ENCODE assay signal across 33 cellular contexts in the genomic region with DNA sequence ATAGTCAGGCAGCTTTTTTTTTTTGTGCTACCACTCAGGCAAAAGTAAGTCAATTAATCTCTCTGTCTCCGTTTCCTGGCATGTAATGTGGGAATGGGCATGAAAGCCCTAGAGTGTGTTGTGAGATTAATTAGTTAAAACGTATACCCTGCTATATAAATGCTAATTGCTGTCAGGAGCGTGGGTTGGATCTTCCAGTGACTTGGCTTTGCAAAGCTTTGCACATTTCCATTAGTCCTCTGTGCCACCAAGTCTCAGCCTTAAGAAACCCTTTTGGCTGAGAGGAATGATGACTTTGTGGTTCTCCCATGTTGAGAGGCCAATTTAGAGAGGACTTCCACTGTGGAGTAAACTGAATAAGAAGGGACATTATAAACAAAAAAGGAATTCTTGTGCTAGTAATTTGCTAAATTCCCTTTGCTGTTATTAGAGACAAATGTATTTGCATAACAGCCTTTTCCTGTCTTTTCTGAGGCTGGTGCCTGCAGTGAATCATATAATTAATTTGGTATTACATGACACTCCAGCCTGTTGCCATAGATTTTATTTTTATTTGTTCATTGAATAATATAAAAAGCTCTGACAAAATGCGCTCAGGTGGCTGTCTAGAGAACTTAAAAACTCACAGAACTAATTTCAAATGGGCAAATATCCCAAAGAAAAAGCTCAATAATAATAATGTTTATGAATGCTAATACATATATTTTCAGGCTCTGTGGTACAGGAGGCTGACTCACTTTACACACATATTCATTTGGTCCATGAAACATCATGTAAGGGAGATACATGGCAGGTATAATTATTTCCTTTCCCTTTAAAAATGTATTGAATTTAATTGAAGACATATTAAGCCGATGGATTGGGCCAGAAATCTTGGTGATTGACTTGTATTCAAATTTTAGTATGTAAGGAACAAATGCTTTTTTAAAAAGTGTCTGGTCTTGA.
DNase-seq lines count a peak whose midpoint lies in the region; ATAC-seq, FAIRE-seq and TF ChIP-seq lines count a peak whose summit lies in the region.
"Had no signal": no experiment of that assay in that cellular context is flagged by ENCODE, and none has a peak within 500 bp of the region (broad histone marks: within the 10 kb centered on the region; RNA-seq: fewer than 3 reads in every experiment).

No MANE protein-coding gene starts in this region.

- DNase-seq in SK-N-SH (no peak), astrocyte (ENCODE audit: low read depth) (peak; percentile 18), keratinocyte (ENCODE audit: low read depth, low spot score) (no peak), thyroid gland (no peak), endothelial cell (ENCODE audit: low spot score) (no peak), adrenal gland (no peak)
- DNase-seq: activated CD4-positive, alpha-beta memory T cell treated with anti-CD3 and anti-CD28 coated beads for 36 hours; activated CD8-positive, alpha-beta memory T cell treated with anti-CD3 and anti-CD28 coated beads, Interleukin-2, amount 50 U/mL, for 4 hours; activated naive CD4-positive, alpha-beta T cell treated with anti-CD3 and anti-CD28 coated beads, Interleukin-2, amount 50 U/mL, for 16 hours; amygdala; colonic mucosa; DMS79; effector memory CD4-positive, alpha-beta T cell; GF-D8; HCEC 1CT; left lung; naive B cell; NCI-H2107; NCI-H510A; nucleus accumbens; SHP77; spleen; stimulated activated CD4-positive, alpha-beta T cell treated with anti-CD3 and anti-CD28 coated beads, Interleukin-2, amount 100 ng/mL, for 48 hours; T-cell; upper lobe of left lung had no signal

- ATAC-seq in SK-N-SH treated with all-trans-retinoic acid at 6 μM for 48 hours (peak; percentile 37; the same call in 1 of the 3 replicates), HG03520 (IDR thresholded peaks at IDR 0.05; ENCODE audit: unreplicated experiment) (no peak)
- ATAC-seq: activated T-helper 17 cell treated with anti-CD3 and anti-CD28 coated beads, Interleukin-2, amount 50 U/mL, for 72 hours; T-cell had no signal

- H3K4me1 Mint-ChIP-seq in astrocyte (ENCODE audit: low read depth, unreplicated experiment) (peaks cover 6% of the 10 kb centered on the region), endothelial cell (ENCODE audit: unreplicated experiment) (no peaks in the 10 kb centered on the region)
- H3K4me1 Mint-ChIP-seq: activated T-helper 17 cell treated with anti-CD3 and anti-CD28 coated beads, Interleukin-2, amount 50 U/mL, for 72 hours; naive B cell had no signal

- H3K27ac Mint-ChIP-seq in astrocyte (ENCODE audit: unreplicated experiment) (no peak overlapping the region), endothelial cell (ENCODE audit: unreplicated experiment) (no peak overlapping the region)
- H3K27ac Mint-ChIP-seq: activated CD4-positive, alpha-beta memory T cell treated with anti-CD3 and anti-CD28 coated beads for 36 hours; activated T-helper 17 cell treated with anti-CD3 and anti-CD28 coated beads, Interleukin-2, amount 50 U/mL, for 72 hours; T-cell had no signal

- H2AFZ ChIP-seq in SK-N-SH (ENCODE audit: low read depth) (no peak overlapping the region), astrocyte (ENCODE audit: low read depth, low read length) (no peak overlapping the region), keratinocyte (ENCODE audit: control insufficient read depth, low read length) (no peak overlapping the region)

- H3K36me3 ChIP-seq in SK-N-SH (replicated peaks in 1 of 2; ENCODE audit: control insufficient read depth in 1 of 2, insufficient read depth in 2 of 2, low read length in 1 of 2) (peaks cover 0 to 4% of the 10 kb centered on the region in 2 experiments), astrocyte (ENCODE audit: insufficient read depth, low read length) (no peaks in the 10 kb centered on the region), keratinocyte (ENCODE audit: control insufficient read depth in 2 of 2, extremely low read depth in 1 of 2, insufficient read depth in 2 of 2, low read length in 2 of 2) (peaks cover 1 to 9% of the 10 kb centered on the region in 2 experiments), thyroid gland (no peaks in the 10 kb centered on the region), adrenal gland (replicated peaks in 1 of 2) (no peaks in the 10 kb centered on the region)
- H3K36me3 ChIP-seq: BLaER1, cardiac muscle cell, colonic mucosa, esophagus muscularis mucosa, left lung, spleen, upper lobe of left lung had no signal

- no peak overlapping the region for H3K4me2 ChIP-seq in SK-N-SH
- H3K4me2 ChIP-seq in astrocyte (ENCODE audit: low read length), result no peak overlapping the region
- peak overlapping the region; percentile 53 for H3K4me2 ChIP-seq in keratinocyte (ENCODE audit: control insufficient read depth, extremely low read depth, insufficient read depth, low read depth, low read length)
- H3K4me2 ChIP-seq: BLaER1 had no signal

- no peaks in the 10 kb centered on the region for H3K9me1 ChIP-seq in keratinocyte (ENCODE audit: control insufficient read depth, extremely low read depth, insufficient read depth, low read length)

- no peaks in the 10 kb centered on the region for H3F3A ChIP-seq in SK-N-SH (replicated peaks; ENCODE audit: insufficient read depth)

- no peak for FAIRE-seq in astrocyte (lab: Jason Lieb, UNC)
- no peak for FAIRE-seq in keratinocyte (lab: Jason Lieb, UNC)
- FAIRE-seq: GM19239, TTC549 had no signal

- intact Hi-C loops in thyroid gland (cut with DNase I) (no loop called here), adrenal gland (cut with DNase I) (no loop called here)

- H4K20me1 ChIP-seq in SK-N-SH (ENCODE audit: insufficient read depth), result no peaks in the 10 kb centered on the region
- H4K20me1 ChIP-seq in astrocyte (ENCODE audit: insufficient read depth, low read length), result no peaks in the 10 kb centered on the region
- no peaks in the 10 kb centered on the region for H4K20me1 ChIP-seq in keratinocyte (ENCODE audit: control insufficient read depth, extremely low read depth, insufficient read depth, low read length)
- H4K20me1 ChIP-seq: BLaER1 had no signal

- dilution Hi-C loops in keratinocyte (cut with MboI; ENCODE audit: extremely low pct_ligation_motif_present, low sequenced_read_pairs), result no loop called here

- H3K4me1 ChIP-seq in SK-N-SH (ENCODE audit: control insufficient read depth in 1 of 2, insufficient read depth in 2 of 2, low read depth in 1 of 2, low read length in 1 of 2) (peaks cover 0 to 17% of the 10 kb centered on the region in 2 experiments; a peak in 1 of 4 replicates), astrocyte (ENCODE audit: insufficient read depth, low read length) (no peaks in the 10 kb centered on the region), keratinocyte (ENCODE audit: control insufficient read depth, extremely low read depth, insufficient read depth, low read length) (peaks cover 36% of the 10 kb centered on the region), thyroid gland (peaks cover 8 to 13% of the 10 kb centered on the region in 2 donors), adrenal gland (replicated peaks in 1 of 2) (no peaks in the 10 kb centered on the region)
- H3K4me1 ChIP-seq: colonic mucosa, esophagus muscularis mucosa, spleen had no signal

- H3K9me2 ChIP-seq in SK-N-SH, result no peaks in the 10 kb centered on the region

- no peak for TF ChIP-seq RAD21 in SK-N-SH (IDR thresholded peaks at IDR 0.05; ENCODE audit: low read length)

- no peak for TF ChIP-seq CTCF in SK-N-SH (IDR thresholded peaks at IDR 0.05)
- TF ChIP-seq CTCF in astrocyte (IDR thresholded peaks at IDR 0.05; ENCODE audit: insufficient read depth, low read depth, low read length), result no peak
- TF ChIP-seq CTCF in keratinocyte (optimal IDR thresholded peaks at IDR 0.05 in 1 of 3, IDR thresholded peaks at IDR 0.05 in 1 of 3, conservative IDR thresholded peaks at IDR 0.05 in 1 of 3; ENCODE audit: extremely low read depth in 1 of 3, insufficient read depth in 2 of 3, low read length in 3 of 3), result no peak
- TF ChIP-seq CTCF in thyroid gland (IDR thresholded peaks at IDR 0.05), result no peak
- TF ChIP-seq CTCF in endothelial cell (IDR thresholded peaks at IDR 0.05; ENCODE audit: unreplicated experiment), result no peak
- no peak for TF ChIP-seq CTCF in adrenal gland (IDR thresholded peaks at IDR 0.05)

- H3K27me3 ChIP-seq in SK-N-SH (ENCODE audit: insufficient read depth) (no peaks in the 10 kb centered on the region), astrocyte (ENCODE audit: insufficient read depth, low read length) (no peaks in the 10 kb centered on the region), keratinocyte (ENCODE audit: control insufficient read depth, extremely low read depth, insufficient read depth, low read length) (no peaks in the 10 kb centered on the region), thyroid gland (no peaks in the 10 kb centered on the region), adrenal gland (no peaks in the 10 kb centered on the region)
- H3K27me3 ChIP-seq: BLaER1, cardiac muscle cell, colonic mucosa, esophagus muscularis mucosa, left lung, spleen, upper lobe of left lung had no signal

- no peaks in the 10 kb centered on the region for H3K9me3 Mint-ChIP-seq in astrocyte (ENCODE audit: unreplicated experiment)
- H3K9me3 Mint-ChIP-seq in endothelial cell (ENCODE audit: unreplicated experiment), result no peaks in the 10 kb centered on the region
- H3K9me3 Mint-ChIP-seq: activated CD4-positive, alpha-beta memory T cell treated with anti-CD3 and anti-CD28 coated beads for 36 hours; activated T-helper 17 cell treated with anti-CD3 and anti-CD28 coated beads, Interleukin-2, amount 50 U/mL, for 72 hours had no signal

- H3K4me3 ChIP-seq in SK-N-SH (ENCODE audit: low read depth in 2 of 2, low read length in 1 of 2), result no peak overlapping the region
- no peak overlapping the region for H3K4me3 ChIP-seq in astrocyte (ENCODE audit: insufficient read depth, low read depth, low read length)
- peak overlapping the region in 1 of 3 experiments; percentile 24 for H3K4me3 ChIP-seq in keratinocyte (ENCODE audit: control insufficient read depth in 2 of 3, extremely low read depth in 1 of 3, insufficient read depth in 2 of 3, low read depth in 1 of 3, low read length in 3 of 3)
- H3K4me3 ChIP-seq in thyroid gland (replicated peaks in 1 of 3), result no peak overlapping the region
- no peak overlapping the region for H3K4me3 ChIP-seq in adrenal gland
- H3K4me3 ChIP-seq: BLaER1, cardiac muscle cell, colonic mucosa, esophagus muscularis mucosa, left lung, spleen, upper lobe of left lung had no signal

- 38% methylated on average over 5 of the region's 5 CpGs for WGBS in SK-N-SH (ENCODE audit: low lambda C conversion rate)
- WGBS in thyroid gland, 2 donors, result 70 to 77% methylated on average over 5 of the region's 5 CpGs
- 59 to 82% (median 75%) methylated on average over 5 of the region's 5 CpGs for WGBS in adrenal gland, 4 donors

- TF ChIP-seq EP300 in SK-N-SH (IDR thresholded peaks at IDR 0.05; ENCODE audit: borderline replicate concordance in 1 of 2, low read depth in 1 of 2, low read length in 1 of 2), result no peak

- TF ChIP-seq POLR2A in thyroid gland (IDR thresholded peaks at IDR 0.05), result no peak
- no peak for TF ChIP-seq POLR2A in adrenal gland (IDR thresholded peaks at IDR 0.05)

- peak overlapping the region in 1 of 2 experiments; percentile 6; a peak in 1 of 4 replicates for H3K27ac ChIP-seq in SK-N-SH (ENCODE audit: low read depth in 2 of 2, low read length in 1 of 2)
- H3K27ac ChIP-seq in astrocyte (ENCODE audit: low read depth, low read length), result no peak overlapping the region
- peak overlapping the region; percentile 63 for H3K27ac ChIP-seq in keratinocyte (ENCODE audit: control insufficient read depth, insufficient read depth, low read length)
- peak overlapping the region; percentile 13 to 29 (median 25) for H3K27ac ChIP-seq in thyroid gland
- no peak overlapping the region for H3K27ac ChIP-seq in adrenal gland
- H3K27ac ChIP-seq: BLaER1, colonic mucosa, esophagus muscularis mucosa, spleen had no signal

- CTCF ChIA-PET in SK-N-SH (lab: Yijun Ruan, JAX), result no interaction called here

- H3K9me3 ChIP-seq in SK-N-SH (no peaks in the 10 kb centered on the region), astrocyte (ENCODE audit: insufficient read depth, low read depth, low read length) (no peaks in the 10 kb centered on the region), keratinocyte (ENCODE audit: control insufficient read depth, low read depth, low read length) (no peaks in the 10 kb centered on the region), thyroid gland (no peaks in the 10 kb centered on the region), adrenal gland (replicated peaks in 1 of 3) (no peaks in the 10 kb centered on the region)
- H3K9me3 ChIP-seq: colonic mucosa, esophagus muscularis mucosa, left lung, spleen, upper lobe of left lung had no signal

- POLR2A ChIA-PET in SK-N-SH (lab: Yijun Ruan, JAX), result no interaction called here

- H3K27me3 Mint-ChIP-seq in astrocyte (ENCODE audit: low read depth, unreplicated experiment), result no peaks in the 10 kb centered on the region
- H3K27me3 Mint-ChIP-seq in endothelial cell (ENCODE audit: unreplicated experiment), result no peaks in the 10 kb centered on the region
- H3K27me3 Mint-ChIP-seq: activated CD4-positive, alpha-beta memory T cell treated with anti-CD3 and anti-CD28 coated beads for 36 hours; activated T-helper 17 cell treated with anti-CD3 and anti-CD28 coated beads, Interleukin-2, amount 50 U/mL, for 72 hours; naive B cell; T-cell had no signal

- H3K9ac ChIP-seq in SK-N-SH, result no peak overlapping the region
- H3K9ac ChIP-seq in astrocyte (ENCODE audit: low read length), result no peak overlapping the region
- peak overlapping the region; percentile 52 for H3K9ac ChIP-seq in keratinocyte (ENCODE audit: control insufficient read depth, extremely low read depth, insufficient read depth, low read length)
- H3K9ac ChIP-seq: BLaER1 had no signal

- H3K36me3 Mint-ChIP-seq in astrocyte (ENCODE audit: low read depth, unreplicated experiment) (no peaks in the 10 kb centered on the region), endothelial cell (ENCODE audit: low read depth, unreplicated experiment) (no peaks in the 10 kb centered on the region)
- H3K36me3 Mint-ChIP-seq: naive B cell had no signal

- H3K79me2 ChIP-seq in SK-N-SH (ENCODE audit: insufficient read depth) (no peaks in the 10 kb centered on the region; the same call in 1 of the 2 replicates), astrocyte (ENCODE audit: insufficient read depth, low read length) (no peaks in the 10 kb centered on the region), keratinocyte (ENCODE audit: control insufficient read depth, insufficient read depth, low read length) (peaks cover 61% of the 10 kb centered on the region)

- H3K4me3 Mint-ChIP-seq in astrocyte (ENCODE audit: unreplicated experiment) (no peak overlapping the region), endothelial cell (ENCODE audit: unreplicated experiment) (no peak overlapping the region)
- H3K4me3 Mint-ChIP-seq: activated CD4-positive, alpha-beta memory T cell treated with anti-CD3 and anti-CD28 coated beads for 36 hours; activated T-helper 17 cell treated with anti-CD3 and anti-CD28 coated beads, Interleukin-2, amount 50 U/mL, for 72 hours; naive B cell; T-cell had no signal

Comparison
In these comparisons a context has a peak if more than half of its experiments do, and no peak if none do; other contexts are left out.
1. H3K27ac ChIP-seq: peak in keratinocyte (single experiment) and thyroid gland (3 of 3); none in astrocyte (single experiment) and adrenal gland (0 of 5).